In genomic region chr7:51369746-51370145, GRCh38 we compare ENCODE assay signal across 8 cellular contexts. TPM values are rescaled to one million over a fixed set of nuclear protein-coding genes. Genes with fewer than 3 reads are reported as not detected.
DNase-seq lines count a peak whose midpoint lies in the region; ATAC-seq, FAIRE-seq and TF ChIP-seq lines count a peak whose summit lies in the region.

No MANE protein-coding gene starts in this region.

- H3K4me1 Mint-ChIP-seq in glutamatergic neuron (ENCODE audit: low read depth, unreplicated experiment) = peaks cover 10% of the 10 kb centered on the region

- H4K20me1 ChIP-seq in OCI-LY3 (ENCODE audit: insufficient read depth, low read length) = no peaks in the 10 kb centered on the region

- H3K4me3 ChIP-seq in A673 (ENCODE audit: low read depth, low read length, poor library complexity, severe bottlenecking) (no peak overlapping the region), OCI-LY3 (ENCODE audit: low read length) (no peak overlapping the region)

- H3K27ac Mint-ChIP-seq in glutamatergic neuron (ENCODE audit: unreplicated experiment) = no peak overlapping the region

- ATAC-seq in HG03457 (IDR thresholded peaks at IDR 0.05; ENCODE audit: unreplicated experiment) (no peak), GM19397 (IDR thresholded peaks at IDR 0.05; ENCODE audit: unreplicated experiment) (no peak), HG03565 (IDR thresholded peaks at IDR 0.05; ENCODE audit: unreplicated experiment) (no peak)

- H3K9ac ChIP-seq in OCI-LY3 (ENCODE audit: low read length) = no peak overlapping the region

- H3K36me3 Mint-ChIP-seq in glutamatergic neuron (ENCODE audit: unreplicated experiment) = no peaks in the 10 kb centered on the region

- H3K9me3 Mint-ChIP-seq in glutamatergic neuron (ENCODE audit: unreplicated experiment) = peaks cover 5% of the 10 kb centered on the region

- no peaks in the 10 kb centered on the region for H3K79me2 ChIP-seq in OCI-LY3 (ENCODE audit: low read length)

- 0 out of 2 replicates have a peak, but pooled peaks have one; percentile 20 for TF ChIP-seq CTCF in A673 (conservative IDR thresholded peaks at IDR 0.05; ENCODE audit: low read depth, low read length)
- peak; percentile 43 for TF ChIP-seq CTCF in OCI-LY3 (IDR thresholded peaks at IDR 0.05; ENCODE audit: low read depth, low read length)
- peak; percentile 49 for TF ChIP-seq CTCF in glutamatergic neuron (IDR thresholded peaks at IDR 0.05; ENCODE audit: partially characterized antibody, unreplicated experiment)

- DNase-seq in A673 (ENCODE audit: low spot score) (no peak), GM12892 (ENCODE audit: insufficient read length) (no peak), glutamatergic neuron (no peak), HCEC 1CT (no peak)

- no peaks in the 10 kb centered on the region for H3K27me3 ChIP-seq in A673 (replicated peaks; ENCODE audit: insufficient read depth, low read depth, low read length, poor library complexity)
- no peaks in the 10 kb centered on the region; the same call in 1 of the 2 replicates for H3K27me3 ChIP-seq in OCI-LY3 (ENCODE audit: low read depth, low read length)

- H3K27me3 Mint-ChIP-seq in glutamatergic neuron (ENCODE audit: unreplicated experiment) = peaks cover 2% of the 10 kb centered on the region

- no peak overlapping the region for H2AFZ ChIP-seq in OCI-LY3 (ENCODE audit: low read depth, low read length)

- BruUV-seq in A673 (replicated peaks; lab: Mats Ljungman, UMichigan) = no TSS peak

- no peak overlapping the region for H3K4me3 Mint-ChIP-seq in glutamatergic neuron (ENCODE audit: unreplicated experiment)

- peak; percentile 51 for FAIRE-seq in GM12892 (lab: Jason Lieb, UNC)

- no peak overlapping the region for H3K27ac ChIP-seq in A673 (ENCODE audit: low read depth, low read length, poor library complexity, severe bottlenecking)
- H3K27ac ChIP-seq in OCI-LY3 (ENCODE audit: low read length) = no peak overlapping the region

- POLR2A ChIA-PET in A673 (lab: Charles Lee; ENCODE audit: low non-redundant PET) = no interaction called here

- H3K36me3 ChIP-seq in A673 (ENCODE audit: insufficient read depth, low read length, poor library complexity, severe bottlenecking) (no peaks in the 10 kb centered on the region), OCI-LY3 (replicated peaks; ENCODE audit: low read depth, low read length) (no peaks in the 10 kb centered on the region)

- CTCF ChIA-PET in A673 (lab: Charles Lee) = no interaction called here

- no peak overlapping the region for H3K4me2 ChIP-seq in OCI-LY3 (ENCODE audit: low read length)

- H3K9me3 ChIP-seq in A673 (ENCODE audit: low read depth, low read length, poor library complexity, severe bottlenecking) (no peaks in the 10 kb centered on the region), OCI-LY3 (ENCODE audit: insufficient read depth, low read length) (no peaks in the 10 kb centered on the region)

- H3K4me1 ChIP-seq in A673 (ENCODE audit: insufficient read depth, low read length, poor library complexity, severe bottlenecking) (no peaks in the 10 kb centered on the region), OCI-LY3 (ENCODE audit: low read length) (peaks cover 12% of the 10 kb centered on the region)

- intact Hi-C loops in A673 (cut with micrococcal nuclease; ENCODE audit: unreplicated experiment) = loop anchor here (5.0 to 10.0 kb wide), 2 partner anchors 205 to 1277 kb away; partner anchors contain the start of gene ZPBP

- no peak for TF ChIP-seq POLR2A in GM12892 (IDR thresholded peaks at IDR 0.05; ENCODE audit: low read depth, low read length)

RNA-seq across cellular contexts. Expression of gene COBL, which starts 53.1 kb away (rescaled TPM):
- total RNA-seq in A673 (2021) (not detected in 2 replicates), glutamatergic neuron (ENCODE audit: unreplicated experiment) (3.3 TPM)
- polyA plus RNA-seq in GM12892 (2012; ENCODE audit: missing spikeins) = 0.08 TPM
